Comparison of ENCODE assay signal across 8 cellular contexts in genomic region chr5:132456553-132457361, GRCh38. TPM values are rescaled to one million over a fixed set of nuclear protein-coding genes. Genes with fewer than 3 reads are reported as not detected.
DNase-seq lines count a peak whose midpoint lies in the region; ATAC-seq and TF ChIP-seq lines count a peak whose summit lies in the region.

No MANE protein-coding gene starts in this region.

- H3K4me1 ChIP-seq in endodermal cell (ENCODE audit: control insufficient read depth, insufficient read depth, low read length) (no peaks in the 10 kb centered on the region), neutrophil (ENCODE audit: control insufficient read depth in 1 of 2, insufficient read depth in 1 of 2, low read depth in 1 of 2, low read length in 1 of 2) (peaks cover 100% of the 10 kb centered on the region in 2 experiments)

- no peak overlapping the region for H3K4me3 ChIP-seq in endodermal cell (ENCODE audit: low read length)
- H3K4me3 ChIP-seq in neutrophil (ENCODE audit: low read depth in 1 of 2, low read length in 1 of 2): peak overlapping the region; percentile 54 to 60

- peak overlapping the region; percentile 99 for H3K27ac Mint-ChIP-seq in activated B cell treated with CpG ODN at 0.5 μM for 24 hours
- H3K27ac Mint-ChIP-seq in endodermal cell: peak overlapping the region; percentile 59
- H3K27ac Mint-ChIP-seq in Calu3 (ENCODE audit: unreplicated experiment): no peak overlapping the region

- no peaks in the 10 kb centered on the region for H3K27me3 ChIP-seq in endodermal cell (ENCODE audit: control insufficient read depth, insufficient read depth, low read length, poor library complexity, severe bottlenecking)
- no peaks in the 10 kb centered on the region for H3K27me3 ChIP-seq in neutrophil

- peak; percentile 49 to 56 for ATAC-seq in activated CD4-positive, CD25-positive, alpha-beta regulatory T cell treated with anti-CD3 and anti-CD28 coated beads, Interleukin-2, amount 50 U/mL, for 24 hours
- peak; percentile 47 for ATAC-seq in HG03442 (IDR thresholded peaks at IDR 0.05; ENCODE audit: unreplicated experiment)
- ATAC-seq in activated B cell treated with CpG ODN at 0.5 μM for 24 hours (ENCODE audit: low read depth): peak; percentile 78

- CTCF ChIA-PET in activated B cell treated with CpG ODN at 0.5 μM for 24 hours (lab: Charles Lee): interaction anchor here (0.9 to 5.1 kb wide), 10 partner anchors 10 to 48 kb away, joined by 3 to 27 read pairs (median 4); partner anchors contain the start of gene IRF1
- CTCF ChIA-PET in Calu3 (lab: Charles Lee): interaction anchor here (0.5 to 1.3 kb wide), 2 partner anchors 15 to 69 kb away, joined by 4 to 6 read pairs; no protein-coding TSS in a partner anchor

- H3K4me3 Mint-ChIP-seq in activated B cell treated with CpG ODN at 0.5 μM for 24 hours (peak overlapping the region; percentile 75), endodermal cell (no peak overlapping the region), Calu3 (ENCODE audit: low read depth, unreplicated experiment) (no peak overlapping the region)

- H3K4me1 Mint-ChIP-seq in activated B cell treated with CpG ODN at 0.5 μM for 24 hours (peaks cover 94% of the 10 kb centered on the region), endodermal cell (peaks cover 17% of the 10 kb centered on the region), Calu3 (ENCODE audit: low read depth, unreplicated experiment) (peaks cover 37% of the 10 kb centered on the region)

- intact Hi-C loops in activated B cell treated with CpG ODN at 0.5 μM for 24 hours (cut with micrococcal nuclease) (loop anchor here (1.0 to 2.0 kb wide), 4 partner anchors 8 to 34 kb away; partner anchors contain the start of gene IRF1), Calu3 (cut with micrococcal nuclease; ENCODE audit: unreplicated experiment) (no loop called here)

- no peaks in the 10 kb centered on the region for H3K9me3 Mint-ChIP-seq in activated B cell treated with CpG ODN at 0.5 μM for 24 hours
- no peaks in the 10 kb centered on the region for H3K9me3 Mint-ChIP-seq in endodermal cell
- H3K9me3 Mint-ChIP-seq in Calu3 (ENCODE audit: low read depth, unreplicated experiment): peaks cover 5% of the 10 kb centered on the region

- 85 to 93% methylated on average over 5 to 9 of the region's 9 CpGs for WGBS in endodermal cell (ENCODE audit: insufficient coverage in 1 of 2, insufficient read length in 1 of 2), 2 experiments

- H3K27ac ChIP-seq in endodermal cell (ENCODE audit: low read depth, low read length) (no peak overlapping the region), neutrophil (peak overlapping the region; percentile 100)

- peaks cover 21% of the 10 kb centered on the region for H3K36me3 Mint-ChIP-seq in activated B cell treated with CpG ODN at 0.5 μM for 24 hours (ENCODE audit: low read depth)
- no peaks in the 10 kb centered on the region for H3K36me3 Mint-ChIP-seq in endodermal cell (ENCODE audit: low read depth)
- peaks cover 6% of the 10 kb centered on the region for H3K36me3 Mint-ChIP-seq in Calu3 (ENCODE audit: insufficient read depth, unreplicated experiment)

- BruUV-seq in Calu3 (replicated peaks; lab: Mats Ljungman, UMichigan): no TSS peak

- POLR2A ChIA-PET in activated B cell treated with CpG ODN at 0.5 μM for 24 hours (lab: Charles Lee): interaction anchor here (0.8 to 8.2 kb wide), 15 partner anchors 9 to 88 kb away, joined by 3 to 164 read pairs (median 22); partner anchors contain the start of genes IRF1 and SLC22A5

- H3K36me3 ChIP-seq in endodermal cell (ENCODE audit: control insufficient read depth, insufficient read depth, low read length) (no peaks in the 10 kb centered on the region), neutrophil (no peaks in the 10 kb centered on the region)

- H3K9me3 ChIP-seq in endodermal cell (ENCODE audit: control insufficient read depth, low read length): no peaks in the 10 kb centered on the region
- no peaks in the 10 kb centered on the region for H3K9me3 ChIP-seq in neutrophil

- no peak for DNase-seq in activated CD4-positive, CD25-positive, alpha-beta regulatory T cell treated with anti-CD3 and anti-CD28 coated beads, Interleukin-2, amount 50 U/mL, for 72 hours
- peak; percentile 56 for DNase-seq in activated B cell treated with CpG ODN at 0.5 μM for 24 hours
- no peak for DNase-seq in endodermal cell
- no peak for DNase-seq in Calu3
- no peak for DNase-seq in NCI-H510A treated with DMSO at 0.1 percent for 48 hours (lab: John Stamatoyannopoulos, UW)

- H3K27me3 Mint-ChIP-seq in activated B cell treated with CpG ODN at 0.5 μM for 24 hours: no peaks in the 10 kb centered on the region
- peaks cover 9% of the 10 kb centered on the region for H3K27me3 Mint-ChIP-seq in endodermal cell (ENCODE audit: insufficient read depth)
- H3K27me3 Mint-ChIP-seq in Calu3 (ENCODE audit: unreplicated experiment): no peaks in the 10 kb centered on the region

- H3K9ac ChIP-seq in endodermal cell (ENCODE audit: extremely low read depth, low read length, poor library complexity, severe bottlenecking): no peak overlapping the region

- TF ChIP-seq CTCF in activated B cell treated with CpG ODN at 0.5 μM for 24 hours (IDR thresholded peaks at IDR 0.05) (no peak), endodermal cell (conservative IDR thresholded peaks at IDR 0.05) (no peak), neutrophil (IDR thresholded peaks at IDR 0.05) (peak; percentile 39), Calu3 (IDR thresholded peaks at IDR 0.05; ENCODE audit: unreplicated experiment) (no peak)

RNA-seq across cellular contexts. Expression of gene IRF1, which starts 33.8 kb away (rescaled TPM):
- total RNA-seq in activated B cell treated with CpG ODN at 0.5 μM for 24 hours (126 and 134 TPM in 2 replicates), endodermal cell (1 to 10 TPM; 5.6 to 7.3 TPM), Calu3 (2022) (64.0 and 82.4 TPM in 2 replicates)
- 2.2 TPM for polyA plus RNA-seq in endodermal cell (2013, experiment 1 of 2)
- 4.5 TPM for polyA plus RNA-seq in endodermal cell (2013, experiment 2 of 2)
